Comparison of ENCODE assay signal across 1 cellular context in genomic region chr13:104586010-104586746, GRCh38.
TF ChIP-seq lines count a peak whose summit lies in the region.

No MANE protein-coding gene starts in this region.

TF ChIP-seq in HCT116, 20 proteins besides CTCF, POLR2A, EP300 and RAD21 (continued from another document):
- TF ChIP-seq REST (IDR thresholded peaks at IDR 0.05; ENCODE audit: low read depth) (no peak), YY1 (IDR thresholded peaks at IDR 0.05; ENCODE audit: extremely low read depth, insufficient replicate concordance, low read depth, low read length) (no peak), EZH2phosphoT487 (IDR thresholded peaks at IDR 0.05; ENCODE audit: borderline replicate concordance) (no peak), CBX3 (IDR thresholded peaks at IDR 0.05; ENCODE audit: low read depth) (no peak), CEBPB (IDR thresholded peaks at IDR 0.05; ENCODE audit: low read depth) (no peak), TCF7L2 (IDR thresholded peaks at IDR 0.05; ENCODE audit: borderline replicate concordance, extremely low read depth, insufficient read depth, insufficient read length) (no peak), ELF1 (IDR thresholded peaks at IDR 0.05; ENCODE audit: borderline replicate concordance, low read depth) (no peak), SP1 (IDR thresholded peaks at IDR 0.05; ENCODE audit: low read depth) (no peak), ZBTB33 (IDR thresholded peaks at IDR 0.05; ENCODE audit: extremely low read depth, insufficient replicate concordance, low read length) (no peak), MAX (IDR thresholded peaks at IDR 0.05) (no peak), ATF3 (IDR thresholded peaks at IDR 0.05) (no peak), ZNF274 (IDR thresholded peaks at IDR 0.05; ENCODE audit: low read depth, low read length) (no peak), EZH2 (IDR thresholded peaks at IDR 0.05) (no peak)
